Comparison of ENCODE assay signal across 8 cellular contexts in the genomic region with DNA sequence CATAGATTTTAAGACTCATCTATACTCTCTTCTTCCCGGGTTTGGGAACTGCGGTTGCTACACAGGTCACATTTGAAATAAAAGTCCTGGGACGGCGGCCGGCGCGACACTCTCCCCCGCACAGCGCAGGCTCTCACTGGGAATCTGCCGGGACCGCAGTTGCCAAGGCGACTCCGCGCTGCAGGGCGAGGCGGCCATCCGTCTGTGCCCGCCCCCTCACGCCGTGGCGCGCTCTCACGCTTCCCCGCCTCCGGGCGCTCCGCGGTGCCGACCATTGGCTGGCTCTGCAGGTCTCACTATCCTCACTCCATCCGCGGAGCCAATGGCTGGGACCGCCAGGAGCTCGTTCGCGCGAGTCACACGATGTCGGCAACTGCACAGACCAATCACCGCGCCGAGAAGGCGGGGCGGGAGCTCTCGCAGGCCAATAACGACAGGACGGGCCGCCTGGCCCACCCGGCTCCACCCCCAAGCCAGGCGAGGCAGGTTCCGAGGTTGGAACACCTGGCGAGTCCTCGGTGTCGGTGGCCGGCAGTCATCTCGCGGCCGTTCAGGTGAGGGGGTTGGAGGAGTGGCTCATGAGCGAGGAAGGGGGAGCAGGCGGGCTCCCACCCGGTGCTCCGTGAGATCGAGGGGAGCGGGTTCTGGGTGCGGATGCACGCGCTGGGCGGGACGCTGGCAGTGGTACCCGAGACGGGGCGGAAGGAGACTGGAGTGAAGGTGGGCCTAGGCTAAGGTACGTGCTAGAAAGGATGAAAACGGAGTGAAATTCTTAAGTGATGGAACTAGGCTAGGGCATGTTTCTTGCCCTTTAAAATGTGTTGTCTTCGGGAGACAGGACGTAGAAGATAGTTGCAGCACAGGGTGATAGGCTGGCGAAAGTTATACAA. TPM values are rescaled to one million over a fixed set of nuclear protein-coding genes. Genes with fewer than 3 reads are reported as not detected.
DNase-seq lines count a peak whose midpoint lies in the region; ATAC-seq and TF ChIP-seq lines count a peak whose summit lies in the region.

TSS of gene MSMO1 (plus strand) at position 459 of the 890 bp plus-strand sequence. CDS start 5,702 bp downstream, outside the sequence.

- H3K9me3 ChIP-seq in HAP-1, result no peaks in the 10 kb centered on the region
- peaks cover 9% of the 10 kb centered on the region for H3K9me3 ChIP-seq in MG63

- H3K9me3 Mint-ChIP-seq in natural killer cell treated with Interleukin-12 subunit alpha and Interleukin-12 subunit beta and Interleukin-15 and Interleukin-18, amount 100 ng/mL, for 72 hours, result no peaks in the 10 kb centered on the region

- H3K27ac Mint-ChIP-seq in natural killer cell treated with Interleukin-12 subunit alpha and Interleukin-12 subunit beta and Interleukin-15 and Interleukin-18, amount 100 ng/mL, for 72 hours, result peak within 1 kb of the TSS in 1 of 2 donors; percentile 66

- H3K4me1 Mint-ChIP-seq in natural killer cell treated with Interleukin-12 subunit alpha and Interleukin-12 subunit beta and Interleukin-15 and Interleukin-18, amount 100 ng/mL, for 72 hours (ENCODE audit: low read depth in 2 of 2), result peaks cover 40% of the 10 kb centered on the region in 2 donors

- H3K27me3 Mint-ChIP-seq in natural killer cell treated with Interleukin-12 subunit alpha and Interleukin-12 subunit beta and Interleukin-15 and Interleukin-18, amount 100 ng/mL, for 72 hours, result no peaks in the 10 kb centered on the region

- no peaks in the 10 kb centered on the region; the same call in 1 of the 2 replicates for H3K27me3 ChIP-seq in HAP-1 (ENCODE audit: low read depth)
- no peaks in the 10 kb centered on the region for H3K27me3 ChIP-seq in MG63

- peaks cover 20% of the 10 kb centered on the region for H3K36me3 Mint-ChIP-seq in natural killer cell treated with Interleukin-12 subunit alpha and Interleukin-12 subunit beta and Interleukin-15 and Interleukin-18, amount 100 ng/mL, for 72 hours

- H3K4me3 ChIP-seq in HAP-1, result peak within 1 kb of the TSS; percentile 95
- peak within 1 kb of the TSS; percentile 93 for H3K4me3 ChIP-seq in MG63
- H3K4me3 ChIP-seq in fibroblast of the aortic adventitia (ENCODE audit: low read depth, low read length), result peak within 1 kb of the TSS; percentile 98

- no peak within 1 kb of the TSS for H3K4me3 Mint-ChIP-seq in natural killer cell treated with Interleukin-12 subunit alpha and Interleukin-12 subunit beta and Interleukin-15 and Interleukin-18, amount 100 ng/mL, for 72 hours

- H3K36me3 ChIP-seq in HAP-1 (replicated peaks) (peaks cover 14% of the 10 kb centered on the region), MG63 (peaks cover 3% of the 10 kb centered on the region)

- ATAC-seq in natural killer cell treated with Interleukin-12 subunit alpha and Interleukin-12 subunit beta and Interleukin-15 and Interleukin-18, amount 100 ng/mL, for 72 hours, result peak; percentile 99
- ATAC-seq in stimulated activated naive CD8-positive, alpha-beta T cell treated with anti-CD3 and anti-CD28 coated beads, Interleukin-15, Interleukin-2, amounts not matched to agents 100 U/mL and 50 U/mL, for 24 hours, result peak; percentile 99

- peaks cover 20% of the 10 kb centered on the region for H3K4me1 ChIP-seq in HAP-1

- DNase-seq in G401 (ENCODE audit: low spot score), result peak; percentile 99
- DNase-seq in HAP-1 (ENCODE audit: low spot score in 2 of 2), result peak; percentile 97 to 98
- DNase-seq in MG63, result peak; percentile 100
- DNase-seq in SHP77 (lab: John Stamatoyannopoulos, UW), result peak; percentile 98 to 99
- DNase-seq in activated effector memory CD4-positive, alpha-beta T cell treated with Interleukin-2 at 50 U/mL for 16 hours, result peak; percentile 98
- peak; percentile 99 for DNase-seq in fibroblast of the aortic adventitia (ENCODE audit: low read depth)
- peak; percentile 99 for DNase-seq in natural killer cell treated with Interleukin-12 subunit alpha and Interleukin-12 subunit beta and Interleukin-15 and Interleukin-18, amount 100 ng/mL, for 72 hours (ENCODE audit: low spot score)
- peak; percentile 97 for DNase-seq in stimulated activated naive CD8-positive, alpha-beta T cell treated with anti-CD3 and anti-CD28 coated beads, Interleukin-15, Interleukin-2, amounts not matched to agents 100 U/mL and 50 U/mL, for 24 hours

- in situ Hi-C loops in G401 (cut with HindIII; ENCODE audit: low sequenced_read_pairs) (no loop called here), HAP-1 (cut with MboI; ENCODE audit: low sequenced_read_pairs) (no loop called here)

- no peak for TF ChIP-seq CTCF in fibroblast of the aortic adventitia (IDR thresholded peaks at IDR 0.05; ENCODE audit: insufficient read depth, low read length)

RNA-seq across cellular contexts. Expression of gene MSMO1, which starts in this region (rescaled TPM):
- total RNA-seq in G401 (2014; rRNA removed; shearing (Covaris generic)), result 52.2 and 66.8 TPM in 2 replicates
- 58.1 and 77.1 TPM in 2 replicates for total RNA-seq in MG63 (2014; rRNA removed; shearing (Covaris generic); ENCODE audit: low replicate concordance)
- total RNA-seq in fibroblast of the aortic adventitia (ENCODE audit: low replicate concordance), result 101 and 141 TPM in 2 replicates
- 10 to 100 TPM; 59.1 to 60.2 TPM for total RNA-seq in natural killer cell treated with Interleukin-12 subunit alpha and Interleukin-12 subunit beta and Interleukin-15 and Interleukin-18, amount 100 ng/mL, for 72 hours

Comparison
In these comparisons a context has a peak if more than half of its experiments do, and no peak if none do; other contexts are left out.
1. Peak in every context shown above with its lines: DNase-seq, ATAC-seq and H3K4me3 ChIP-seq.